In genomic region chr11:128632151-128632791, GRCh38 we compare ENCODE assay signal across 8 cellular contexts. TPM values are rescaled to one million over a fixed set of nuclear protein-coding genes. Genes with fewer than 3 reads are reported as not detected.
DNase-seq lines count a peak whose midpoint lies in the region; ATAC-seq and TF ChIP-seq lines count a peak whose summit lies in the region.

No MANE protein-coding gene starts in this region.

- peaks cover 0 to 21% (median 14%) of the 10 kb centered on the region in 4 donors for H3K4me1 ChIP-seq in tibial nerve

- no peaks in the 10 kb centered on the region for H3K9me3 ChIP-seq in tibial nerve

- DNase-seq in NCI-H2081 (lab: John Stamatoyannopoulos, UW) (peak; percentile 50 to 61), NCI-H2081 treated with DMSO at 0.1 percent for 48 hours (lab: John Stamatoyannopoulos, UW) (no peak), HT-29 (ENCODE audit: low spot score) (peak; percentile 47), SKM-1 (lab: John Stamatoyannopoulos, UW; ENCODE audit: unreplicated experiment) (peak; percentile 27), brain microvascular endothelial cell (peak; percentile 45), left colon (peak in 1 of 2 donors; percentile 44), tibial nerve (ENCODE audit: low spot score in 2 of 2) (peak in 1 of 2 donors; percentile 36), substantia nigra (lab: John Stamatoyannopoulos, UW) (no peak)

- H3K27me3 ChIP-seq in brain microvascular endothelial cell (replicated peaks) (no peaks in the 10 kb centered on the region), tibial nerve (no peaks in the 10 kb centered on the region)

- H3K27ac ChIP-seq in brain microvascular endothelial cell (no peak overlapping the region), tibial nerve (no peak overlapping the region), substantia nigra (ENCODE audit: low read depth, low read length, poor library complexity, severe bottlenecking) (no peak overlapping the region)

- ATAC-seq in left colon, result peak; percentile 60

- TF ChIP-seq EP300 in tibial nerve (IDR thresholded peaks at IDR 0.05), result no peak

- 38 to 43% methylated on average over 3 to 6 of the region's 6 CpGs for WGBS in tibial nerve, 2 donors

- no peak for TF ChIP-seq POLR2A in tibial nerve (IDR thresholded peaks at IDR 0.05)

- in situ Hi-C loops in brain microvascular endothelial cell (cut with HindIII; ENCODE audit: low pct_ligation_motif_present, low sequenced_read_pairs), result loop anchor here (5.0 to 25.0 kb wide), 2 partner anchors 345 to 455 kb away; no protein-coding TSS in a partner anchor

- intact Hi-C loops in left colon (cut with DNase I, micrococcal nuclease), result loop anchor here (5.0 to 10.0 kb wide), 3 partner anchors 200 to 460 kb away; no protein-coding TSS in a partner anchor

- TF ChIP-seq CTCF in brain microvascular endothelial cell (IDR thresholded peaks at IDR 0.05; ENCODE audit: low read depth, low read length, missing control alignments) (peak; percentile 87), tibial nerve (IDR thresholded peaks at IDR 0.05) (peak; percentile 59 to 72 (median 62))

- H3K36me3 ChIP-seq in brain microvascular endothelial cell (replicated peaks) (no peaks in the 10 kb centered on the region), tibial nerve (no peaks in the 10 kb centered on the region)

- no peak overlapping the region for H3K4me3 ChIP-seq in brain microvascular endothelial cell (ENCODE audit: low read depth, low read length)
- no peak overlapping the region for H3K4me3 ChIP-seq in tibial nerve

RNA-seq across cellular contexts. Expression of gene ETS1, which starts 44.9 kb away (rescaled TPM):
- 3.8 and 4.3 TPM in 2 replicates for total RNA-seq in HT-29 (2014; rRNA removed; shearing (Covaris generic))
- total RNA-seq in left colon, result 10 to 100 TPM; 23.0 to 38.0 TPM
- total RNA-seq in tibial nerve, result 10 to 100 TPM; 46.3 to 70.6 (median 57.6) TPM

Comparison
In these comparisons a context has a peak if more than half of its experiments do, and no peak if none do; other contexts are left out.
1. DNase-seq: peak in NCI-H2081 (2 of 2), HT-29 (single experiment), SKM-1 (single experiment) and brain microvascular endothelial cell (single experiment); none in NCI-H2081 treated with DMSO at 0.1 percent for 48 hours (single experiment) and substantia nigra (0 of 49).